16 cellular contexts compared by ENCODE assay signal in the genomic region with DNA sequence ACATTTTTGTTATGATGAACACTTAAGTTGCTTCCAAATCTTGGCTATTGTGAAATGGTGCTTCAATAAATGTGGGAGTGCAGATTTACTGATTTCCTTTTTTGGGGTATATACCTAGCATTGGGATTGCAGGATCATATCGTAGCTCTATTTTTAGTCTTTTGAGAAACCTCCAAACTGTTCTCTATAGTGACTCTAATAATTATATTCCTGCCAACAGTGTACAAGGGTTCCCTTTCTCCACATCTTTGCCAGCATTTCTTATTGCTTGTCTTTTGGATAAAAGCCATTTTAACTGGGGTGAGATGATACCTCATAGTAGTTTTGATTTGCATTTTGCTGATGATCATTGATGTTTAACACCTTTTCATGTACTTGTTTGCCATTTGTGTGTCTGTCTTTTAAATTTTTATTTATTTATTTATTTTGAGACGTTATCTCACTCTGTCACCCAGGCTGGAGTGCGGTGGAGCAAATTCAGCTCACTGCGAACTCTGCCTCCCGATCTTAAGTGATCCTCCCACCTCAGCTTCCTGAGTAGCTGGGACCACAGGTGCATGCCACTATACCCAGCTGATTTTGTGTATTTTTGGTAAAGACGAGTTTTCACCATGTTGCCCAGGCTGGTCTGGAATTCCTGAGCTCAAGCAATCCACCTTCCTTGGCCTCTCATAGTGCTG. TPM values are rescaled to one million over a fixed set of nuclear protein-coding genes. Genes with fewer than 3 reads are reported as not detected.
DNase-seq lines count a peak whose midpoint lies in the region; ATAC-seq and TF ChIP-seq lines count a peak whose summit lies in the region.
"Had no signal": no experiment of that assay in that cellular context is flagged by ENCODE, and none has a peak within 500 bp of the region (broad histone marks: within the 10 kb centered on the region; RNA-seq: fewer than 3 reads in every experiment).

No MANE protein-coding gene starts in this region.

- peak overlapping the region in 1 of 2 donors; percentile 1 for H3K4me3 ChIP-seq in right atrium auricular region
- H3K4me3 ChIP-seq in heart left ventricle = peak overlapping the region in 1 of 12 donors; percentile 12
- no peak overlapping the region for H3K4me3 ChIP-seq in right cardiac atrium (ENCODE audit: low read length)
- H3K4me3 ChIP-seq: A549; BLaER1 treated with 17β-estradiol and CSF1 and Interleukin-3, amounts not matched to agents 10 nM and 100 nM had no signal

- no peak overlapping the region for H3K27ac ChIP-seq in right atrium auricular region
- H3K27ac ChIP-seq in heart left ventricle = peak overlapping the region in 3 of 12 donors; percentile 6 to 58 (median 51)
- H3K27ac ChIP-seq in right cardiac atrium (ENCODE audit: low read length) = no peak overlapping the region
- H3K27ac ChIP-seq: 22Rv1; A549; BLaER1 treated with 17β-estradiol and CSF1 and Interleukin-3, amounts not matched to agents 10 nM and 100 nM; C4-2B had no signal

- TF ChIP-seq POLR2A in heart left ventricle (IDR thresholded peaks at IDR 0.05) = no peak

- no peaks in the 10 kb centered on the region for H3K4me1 ChIP-seq in right atrium auricular region
- peaks cover 0 to 3% (median 0%) of the 10 kb centered on the region in 12 donors for H3K4me1 ChIP-seq in heart left ventricle
- H3K4me1 ChIP-seq in right cardiac atrium (ENCODE audit: control insufficient read depth, insufficient read depth, low read length) = no peaks in the 10 kb centered on the region
- H3K4me1 ChIP-seq: A549; BLaER1 treated with 17β-estradiol and CSF1 and Interleukin-3, amounts not matched to agents 10 nM and 100 nM; Caco-2 had no signal

- H3K9me3 ChIP-seq in right atrium auricular region (peaks cover 0 to 3% of the 10 kb centered on the region in 2 donors), heart left ventricle (peaks cover 0 to 41% (median 14%) of the 10 kb centered on the region in 12 donors), right cardiac atrium (ENCODE audit: control insufficient read depth, low read length) (no peaks in the 10 kb centered on the region)
- H3K9me3 ChIP-seq: Caco-2 had no signal

- TF ChIP-seq CTCF in right atrium auricular region (IDR thresholded peaks at IDR 0.05) = no peak
- no peak for TF ChIP-seq CTCF in heart left ventricle (IDR thresholded peaks at IDR 0.05)

- intact Hi-C loops in Right ventricle myocardium inferior (cut with DNase I) (no loop called here), heart left ventricle (cut with DNase I) (loop anchor here in 1 of 10 donors (10.0 kb wide), 1 partner anchor 74 kb away; no protein-coding TSS in a partner anchor), right cardiac atrium (cut with DNase I) (no loop called here), left ventricle myocardium superior (cut with micrococcal nuclease) (no loop called here)

- WGBS in heart left ventricle, 4 donors = 60 to 70% (median 68%) methylated on average over 6 of the region's 6 CpGs
- whole genome bisulfite sequencing in right cardiac atrium = 87% methylated on average over 6 of the region's 6 CpGs

- ATAC-seq in Right ventricle myocardium inferior (peak; percentile 52), heart left ventricle (peak in 3 of 4 donors; percentile 66 to 71 (median 68)), right cardiac atrium (no peak), left ventricle myocardium superior (peak; percentile 85)
- ATAC-seq: A549; CD8-positive, alpha-beta T cell had no signal

- H3K27me3 ChIP-seq in right atrium auricular region = no peaks in the 10 kb centered on the region
- no peaks in the 10 kb centered on the region for H3K27me3 ChIP-seq in heart left ventricle
- no peaks in the 10 kb centered on the region for H3K27me3 ChIP-seq in right cardiac atrium (ENCODE audit: control insufficient read depth, insufficient read depth)
- H3K27me3 ChIP-seq: BLaER1 treated with 17β-estradiol and CSF1 and Interleukin-3, amounts not matched to agents 10 nM and 100 nM had no signal

- H3K36me3 ChIP-seq in right atrium auricular region (no peaks in the 10 kb centered on the region), heart left ventricle (no peaks in the 10 kb centered on the region)

- no peak for DNase-seq in Right ventricle myocardium inferior (ENCODE audit: missing footprints)
- no peak for DNase-seq in right atrium auricular region (ENCODE audit: low spot score)
- no peak for DNase-seq in heart left ventricle
- DNase-seq in right cardiac atrium = no peak
- no peak for DNase-seq in left ventricle myocardium superior
- DNase-seq: AML-193; Caco-2; Calu3; CD4-positive, alpha-beta T cell; CD8-positive, alpha-beta T cell; DMS79 treated with DMSO at 0.1 percent for 48 hours; GF-D8 had no signal

RNA-seq across cellular contexts. Expression of a gene that starts 59.0 kb away (rescaled TPM):
- total RNA-seq in Right ventricle myocardium inferior = 27.4 TPM
- 10 to 100 TPM; 12.9 to 14.6 TPM for total RNA-seq in right atrium auricular region
- total RNA-seq in heart left ventricle = 10 to 100 TPM; 18.0 to 30.2 (median 21.2) TPM
- 10 to 100 TPM in 1 of 2 donors, 1 to 10 TPM in 1; 8.1 to 23.7 TPM for polyA plus RNA-seq in heart left ventricle
- total RNA-seq in right cardiac atrium = 10 to 100 TPM; 20.9 to 23.4 (median 21.1) TPM
- 8.8 TPM for polyA plus RNA-seq in right cardiac atrium
- 25.5 TPM for total RNA-seq in left ventricle myocardium superior

Comparison
In these comparisons a context has a peak if more than half of its experiments do, and no peak if none do; other contexts are left out.
1. ATAC-seq: peak in Right ventricle myocardium inferior (single experiment), heart left ventricle (3 of 4) and left ventricle myocardium superior (single experiment); none in right cardiac atrium (0 of 2).